14 cellular contexts compared by ENCODE assay signal in genomic region chr18:26479065-26479685, GRCh38.
DNase-seq lines count a peak whose midpoint lies in the region; ATAC-seq and TF ChIP-seq lines count a peak whose summit lies in the region.
"Had no signal": no experiment of that assay in that cellular context is flagged by ENCODE, and none has a peak within 500 bp of the region (broad histone marks: within the 10 kb centered on the region; RNA-seq: fewer than 3 reads in every experiment).

No MANE protein-coding gene starts in this region.

- H3K9me3 ChIP-seq in HCT116 (ENCODE audit: control insufficient read depth in 1 of 2, insufficient read depth in 1 of 2, low read depth in 1 of 2, low read length in 2 of 2) (no peaks in the 10 kb centered on the region), thoracic aorta (no peaks in the 10 kb centered on the region)
- H3K9me3 ChIP-seq in CD8-positive, alpha-beta T cell (ENCODE audit: low read length): no peaks in the 10 kb centered on the region
- H3K9me3 ChIP-seq: BLaER1, body of pancreas, lower lobe of right lung had no signal

- CTCF ChIA-PET in HCT116 (lab: Charles Lee): interaction anchor here (1.3 kb wide), 1 partner anchor 95 kb away, joined by 3 read pairs; no protein-coding TSS in a partner anchor
- CTCF ChIA-PET in CD8-positive, alpha-beta T cell (lab: Charles Lee): no interaction called here

- no peak overlapping the region for H2AFZ ChIP-seq in HCT116 (ENCODE audit: low read depth, low read length, poor library complexity, severe bottlenecking)

- peaks cover 3% of the 10 kb centered on the region for H3K36me3 Mint-ChIP-seq in CD8-positive, alpha-beta T cell

- H3K9me3 Mint-ChIP-seq in CD8-positive, alpha-beta T cell: no peaks in the 10 kb centered on the region

- intact Hi-C loops in HCT116 (cut with micrococcal nuclease): no loop called here
- intact Hi-C loops in CD8-positive, alpha-beta T cell (cut with DNase I, micrococcal nuclease): no loop called here

- no peak overlapping the region for H3K27ac Mint-ChIP-seq in CD8-positive, alpha-beta T cell

- H3K4me3 Mint-ChIP-seq in CD8-positive, alpha-beta T cell: no peak overlapping the region

- RAD21 ChIA-PET in HCT116 (lab: Charles Lee; ENCODE audit: low non-redundant PET in 1 of 2, low total read pairs in 2 of 2, uncharacterized antibody in 2 of 2, unreplicated experiment in 2 of 2): no interaction called here

- TF ChIP-seq RAD21 in HCT116 (IDR thresholded peaks at IDR 0.05; ENCODE audit: low read depth): no peak

- no peaks in the 10 kb centered on the region; the same call in 1 of the 2 replicates for H3K79me2 ChIP-seq in HCT116 (ENCODE audit: insufficient read depth, low read length)

- TF ChIP-seq CTCF in HCT116 (IDR thresholded peaks at IDR 0.05 in 2 of 3, conservative IDR thresholded peaks at IDR 0.05 in 1 of 3; ENCODE audit: borderline replicate concordance in 1 of 3, insufficient read depth in 1 of 3, low read depth in 2 of 3, low read length in 2 of 3): no peak
- no peak for TF ChIP-seq CTCF in brain microvascular endothelial cell (IDR thresholded peaks at IDR 0.05; ENCODE audit: low read depth, low read length, missing control alignments)
- TF ChIP-seq CTCF in thoracic aorta (IDR thresholded peaks at IDR 0.05): no peak
- no peak for TF ChIP-seq CTCF in CD8-positive, alpha-beta T cell (IDR thresholded peaks at IDR 0.05)

- BruUV-seq in HCT116 (replicated peaks; lab: Mats Ljungman, UMichigan): no TSS peak

- H3K36me3 ChIP-seq in HCT116 (ENCODE audit: control insufficient read depth in 1 of 2, insufficient read depth in 2 of 2, low read length in 2 of 2) (no peaks in the 10 kb centered on the region), brain microvascular endothelial cell (replicated peaks) (no peaks in the 10 kb centered on the region), thoracic aorta (no peaks in the 10 kb centered on the region)
- H3K36me3 ChIP-seq in CD8-positive, alpha-beta T cell (ENCODE audit: insufficient read depth, low read length): no peaks in the 10 kb centered on the region
- H3K36me3 ChIP-seq: BLaER1, lower lobe of right lung had no signal

- H3K9me2 ChIP-seq in HCT116 (ENCODE audit: insufficient read depth): no peaks in the 10 kb centered on the region

- no peaks in the 10 kb centered on the region for H3K27me3 Mint-ChIP-seq in CD8-positive, alpha-beta T cell (ENCODE audit: low read depth)

- POLR2A ChIA-PET in HCT116 (lab: Charles Lee): no interaction called here
- POLR2A ChIA-PET in CD8-positive, alpha-beta T cell (lab: Charles Lee): no interaction called here

- H3K27ac ChIP-seq in HCT116 (ENCODE audit: low read depth, low read length) (peak overlapping the region; percentile 99), brain microvascular endothelial cell (peak overlapping the region; percentile 32), layer of hippocampus (ENCODE audit: low read depth, low read length) (peak overlapping the region; percentile 50), thoracic aorta (peak overlapping the region in 1 of 2 donors; percentile 13)
- no peak overlapping the region for H3K27ac ChIP-seq in CD8-positive, alpha-beta T cell (ENCODE audit: low read depth, low read length)
- H3K27ac ChIP-seq: BLaER1, body of pancreas, lower lobe of right lung had no signal

- H3K4me3 ChIP-seq in HCT116 (replicated peaks in 1 of 2; ENCODE audit: low read depth in 1 of 2, low read length in 2 of 2) (no peak overlapping the region), brain microvascular endothelial cell (ENCODE audit: low read depth, low read length) (no peak overlapping the region), thoracic aorta (peak overlapping the region; percentile 47)
- H3K4me3 ChIP-seq in CD8-positive, alpha-beta T cell (ENCODE audit: low read depth, low read length): no peak overlapping the region
- H3K4me3 ChIP-seq: BLaER1, body of pancreas, lower lobe of right lung had no signal

- ATAC-seq in HCT116: no peak
- no peak for ATAC-seq in thoracic aorta (ENCODE audit: insufficient number of reproducible peaks, low FRiP score, low read depth)
- no peak for ATAC-seq in HG02623 (IDR thresholded peaks at IDR 0.05; ENCODE audit: unreplicated experiment)
- ATAC-seq in CD8-positive, alpha-beta T cell: no peak
- ATAC-seq: body of pancreas, lower lobe of right lung had no signal

- H3K4me1 ChIP-seq in HCT116 (ENCODE audit: control insufficient read depth in 1 of 2, insufficient read depth in 2 of 2, low read length in 2 of 2) (peaks cover 66 to 81% of the 10 kb centered on the region in 2 experiments), thoracic aorta (ENCODE audit: control insufficient read depth in 1 of 2, low read depth in 2 of 2) (no peaks in the 10 kb centered on the region)
- H3K4me1 ChIP-seq in CD8-positive, alpha-beta T cell (ENCODE audit: insufficient read depth, low read length): no peaks in the 10 kb centered on the region
- H3K4me1 ChIP-seq: BLaER1, lower lobe of right lung had no signal

- H3K27me3 ChIP-seq in HCT116 (ENCODE audit: insufficient read depth, low read length) (no peaks in the 10 kb centered on the region), brain microvascular endothelial cell (replicated peaks) (no peaks in the 10 kb centered on the region), layer of hippocampus (ENCODE audit: control insufficient read depth, insufficient read depth, low read length) (no peaks in the 10 kb centered on the region), thoracic aorta (replicated peaks; ENCODE audit: insufficient read depth) (no peaks in the 10 kb centered on the region)
- no peaks in the 10 kb centered on the region for H3K27me3 ChIP-seq in CD8-positive, alpha-beta T cell (ENCODE audit: insufficient read depth, low read length)
- H3K27me3 ChIP-seq: BLaER1, body of pancreas had no signal

- peak overlapping the region; percentile 73 for H3K9ac ChIP-seq in HCT116 (ENCODE audit: low read length)
- H3K9ac ChIP-seq: BLaER1 had no signal

- in situ Hi-C loops in brain microvascular endothelial cell (cut with HindIII; ENCODE audit: low pct_ligation_motif_present, low sequenced_read_pairs): no loop called here

- H4K20me1 ChIP-seq in HCT116 (ENCODE audit: insufficient read depth): no peaks in the 10 kb centered on the region
- H4K20me1 ChIP-seq: BLaER1 had no signal

- peak overlapping the region; percentile 82 for H3K4me2 ChIP-seq in HCT116 (ENCODE audit: low read length)
- H3K4me2 ChIP-seq: BLaER1 had no signal

- DNase-seq in HCT116 (ENCODE audit: low read depth, low spot score) (no peak), brain microvascular endothelial cell (no peak), thoracic aorta (ENCODE audit: low spot score) (no peak), NCI-H526 (lab: John Stamatoyannopoulos, UW) (no peak)
- DNase-seq in CD8-positive, alpha-beta T cell: no peak
- DNase-seq in activated CD4-positive, alpha-beta T cell treated with anti-CD3 and anti-CD28 coated beads for 1 hour: no peak
- DNase-seq: activated T-cell treated with anti-CD3 and anti-CD28 coated beads, Interleukin-2, amount 50 U/mL, for 48 hours; body of pancreas; lower lobe of right lung; NCI-H345; T-helper 1 cell had no signal

- no peaks in the 10 kb centered on the region for H3K4me1 Mint-ChIP-seq in CD8-positive, alpha-beta T cell (ENCODE audit: low read depth)

- TF ChIP-seq POLR2A in HCT116 (IDR thresholded peaks at IDR 0.05; ENCODE audit: borderline replicate concordance, extremely low read depth, insufficient read depth, insufficient read length): no peak

TF ChIP-seq in HCT116, 20 proteins besides CTCF, POLR2A, EP300 and RAD21:
- TF ChIP-seq ELF1 (IDR thresholded peaks at IDR 0.05; ENCODE audit: borderline replicate concordance, low read depth) (no peak), ZFX (IDR thresholded peaks at IDR 0.05) (peak; percentile 20; the same call in 1 of the 2 replicates)
